44 cellular contexts compared by ENCODE assay signal in genomic region chr6:49801525-49801924, GRCh38. TPM values are rescaled to one million over a fixed set of nuclear protein-coding genes. Genes with fewer than 3 reads are reported as not detected.
"Had no signal": no experiment of that assay in that cellular context is flagged by ENCODE, and none has a peak within 500 bp of the region (broad histone marks: within the 10 kb centered on the region; RNA-seq: fewer than 3 reads in every experiment).

No MANE protein-coding gene starts in this region.

- H3K9me3 Mint-ChIP-seq: activated naive CD4-positive, alpha-beta T cell treated with anti-CD3 and anti-CD28 coated beads for 36 hours; activated naive CD4-positive, alpha-beta T cell treated with anti-CD3 and anti-CD28 coated beads, Interleukin-2, amount 50 U/mL, for 24 hours; activated naive CD8-positive, alpha-beta T cell treated with anti-CD3 and anti-CD28 coated beads for 36 hours; activated T-cell treated with anti-CD3 and anti-CD28 coated beads, Interleukin-2, amount 50 U/mL, for 4 hours; activated T-cell treated with anti-CD3 and anti-CD28 coated beads, Interleukin-2, amount 50 U/mL, for 72 hours; activated T-helper 1 cell treated with anti-CD3 and anti-CD28 coated beads, Interleukin-12 subunit alpha, Interleukin-12 subunit beta, Interleukin-2, Interleukin-4 antibody, amounts not matched to agents 30 ng/mL and 10 ng/mL and 1 ng/mL, durations not matched to agents 14 hours and 24 hours and 36 hours; activated T-helper 2 cell treated with anti-CD3 and anti-CD28 coated beads, Interferon-gamma antibody, Interleukin-2, Interleukin-4, amounts not matched to agents 10 μg/mL and 5 μg/mL and 100 μg/mL, durations not matched to agents 14 hours and 24 hours and 36 hours; brain had no signal

- H3K27ac ChIP-seq: adrenal gland, ascending aorta, body of pancreas, brain microvascular endothelial cell, breast epithelium, cardiac muscle cell had no signal

- H3K4me3 ChIP-seq: adrenal gland, ascending aorta, body of pancreas, breast epithelium, cardiac muscle cell had no signal

- H3K27me3 ChIP-seq: adrenal gland, ascending aorta, body of pancreas, brain microvascular endothelial cell, breast epithelium, cardiac muscle cell had no signal

- H3K4me3 Mint-ChIP-seq: activated naive CD4-positive, alpha-beta T cell treated with anti-CD3 and anti-CD28 coated beads for 36 hours; activated naive CD4-positive, alpha-beta T cell treated with anti-CD3 and anti-CD28 coated beads, Interleukin-2, amount 10 ng/mL, durations not matched to agents 7 days and 5 days; activated naive CD4-positive, alpha-beta T cell treated with anti-CD3 and anti-CD28 coated beads, Interleukin-2, amount 50 U/mL, for 24 hours; activated naive CD8-positive, alpha-beta T cell; activated naive CD8-positive, alpha-beta T cell treated with anti-CD3 and anti-CD28 coated beads for 36 hours; activated naive CD8-positive, alpha-beta T cell treated with anti-CD3 and anti-CD28 coated beads, Interleukin-2, amount 10 ng/mL, durations not matched to agents 7 days and 5 days; activated naive CD8-positive, alpha-beta T cell treated with anti-CD3 and anti-CD28 coated beads, Interleukin-2, amount 50 U/mL, for 24 hours; activated T-cell treated with anti-CD3 and anti-CD28 coated beads, Interleukin-2, amount 50 U/mL, for 24 hours; activated T-cell treated with anti-CD3 and anti-CD28 coated beads, Interleukin-2, amount 50 U/mL, for 4 hours; activated T-cell treated with anti-CD3 and anti-CD28 coated beads, Interleukin-2, amount 50 U/mL, for 72 hours; activated T-helper 1 cell treated with anti-CD3 and anti-CD28 coated beads, Interleukin-12 subunit alpha, Interleukin-12 subunit beta, Interleukin-2, Interleukin-4 antibody, amounts not matched to agents 30 ng/mL and 10 ng/mL and 1 ng/mL, durations not matched to agents 14 hours and 24 hours and 36 hours; activated T-helper 17 cell treated with anti-CD3 and anti-CD28 coated beads, Interleukin-2, amount 50 U/mL, for 72 hours; brain; central memory CD8-positive, alpha-beta T cell had no signal

- FAIRE-seq: astrocyte, bronchial epithelial cell had no signal

- H3K27me3 Mint-ChIP-seq: activated naive CD4-positive, alpha-beta T cell treated with anti-CD3 and anti-CD28 coated beads, Interleukin-2, amount 10 ng/mL, durations not matched to agents 7 days and 5 days; activated naive CD4-positive, alpha-beta T cell treated with anti-CD3 and anti-CD28 coated beads, Interleukin-2, amount 50 U/mL, for 24 hours; activated naive CD8-positive, alpha-beta T cell; activated naive CD8-positive, alpha-beta T cell treated with anti-CD3 and anti-CD28 coated beads for 36 hours; activated naive CD8-positive, alpha-beta T cell treated with anti-CD3 and anti-CD28 coated beads, Interleukin-2, amount 10 ng/mL, durations not matched to agents 7 days and 5 days; activated T-cell treated with anti-CD3 and anti-CD28 coated beads, Interleukin-2, amount 50 U/mL, for 24 hours; activated T-helper 17 cell treated with anti-CD3 and anti-CD28 coated beads, Interleukin-2, amount 50 U/mL, for 72 hours; brain; central memory CD8-positive, alpha-beta T cell had no signal

- H3K36me3 Mint-ChIP-seq: activated naive CD4-positive, alpha-beta T cell treated with anti-CD3 and anti-CD28 coated beads, Interleukin-2, amount 10 ng/mL, durations not matched to agents 7 days and 5 days; activated naive CD4-positive, alpha-beta T cell treated with anti-CD3 and anti-CD28 coated beads, Interleukin-2, amount 50 U/mL, for 24 hours; activated naive CD4-positive, alpha-beta T cell treated with anti-CD3 and anti-CD28 coated beads, Interleukin-2, amount 50 U/mL, for 72 hours; activated naive CD8-positive, alpha-beta T cell; activated naive CD8-positive, alpha-beta T cell treated with anti-CD3 and anti-CD28 coated beads for 36 hours; activated naive CD8-positive, alpha-beta T cell treated with anti-CD3 and anti-CD28 coated beads, Interleukin-2, amount 10 ng/mL, durations not matched to agents 7 days and 5 days; brain had no signal

- H3K4me1 ChIP-seq: adrenal gland, ascending aorta, body of pancreas, breast epithelium had no signal

- DNase-seq: activated effector memory CD4-positive, alpha-beta T cell treated with anti-CD3 and anti-CD28 coated beads, Interleukin-2, amount 50 U/mL, for 16 hours; activated effector memory CD4-positive, alpha-beta T cell treated with Interleukin-2 at 50 U/mL for 16 hours; activated gamma-delta T cell; activated gamma-delta T cell treated with Interleukin-2 at 50 U/mL for 16 hours; activated naive CD4-positive, alpha-beta T cell; activated naive CD4-positive, alpha-beta T cell treated with anti-CD3 and anti-CD28 coated beads for 36 hours; activated naive CD4-positive, alpha-beta T cell treated with anti-CD3 and anti-CD28 coated beads, Interleukin-2, amount 10 ng/mL, durations not matched to agents 7 days and 5 days; activated naive CD4-positive, alpha-beta T cell treated with anti-CD3 and anti-CD28 coated beads, Interleukin-2, amount 50 U/mL, for 16 hours; activated naive CD4-positive, alpha-beta T cell treated with Interleukin-2 at 50 U/mL for 16 hours; activated naive CD8-positive, alpha-beta T cell treated with anti-CD3 and anti-CD28 coated beads for 36 hours; activated naive CD8-positive, alpha-beta T cell treated with anti-CD3 and anti-CD28 coated beads, Interleukin-2, amount 10 ng/mL, durations not matched to agents 7 days and 5 days; activated naive CD8-positive, alpha-beta T cell treated with anti-CD3 and anti-CD28 coated beads, Interleukin-2, amount 50 U/mL, for 24 hours; activated T-cell treated with anti-CD3 and anti-CD28 coated beads, Interleukin-2, amount 50 U/mL, for 1 hour; activated T-cell treated with anti-CD3 and anti-CD28 coated beads, Interleukin-2, amount 50 U/mL, for 24 hours; activated T-cell treated with anti-CD3 and anti-CD28 coated beads, Interleukin-2, amount 50 U/mL, for 4 hours; activated T-cell treated with anti-CD3 and anti-CD28 coated beads, Interleukin-2, amount 50 U/mL, for 48 hours; activated T-cell treated with anti-CD3 and anti-CD28 coated beads, Interleukin-2, amount 50 U/mL, for 72 hours; adrenal gland; amniotic stem cell; amygdala; anterior cingulate cortex; aorta; body of pancreas; brain microvascular endothelial cell; caudate nucleus; central memory CD4-positive, alpha-beta T cell; cerebellar nuclear complex had no signal

- H3K36me3 ChIP-seq: adrenal gland, ascending aorta, brain microvascular endothelial cell, breast epithelium, cardiac muscle cell had no signal

- H3K9me3 ChIP-seq: adrenal gland, ascending aorta, body of pancreas, breast epithelium had no signal

- H3K4me1 Mint-ChIP-seq: activated naive CD4-positive, alpha-beta T cell treated with anti-CD3 and anti-CD28 coated beads, Interleukin-2, amount 10 ng/mL, durations not matched to agents 7 days and 5 days; activated naive CD4-positive, alpha-beta T cell treated with anti-CD3 and anti-CD28 coated beads, Interleukin-2, amount 50 U/mL, for 24 hours; activated naive CD8-positive, alpha-beta T cell treated with anti-CD3 and anti-CD28 coated beads for 36 hours; activated naive CD8-positive, alpha-beta T cell treated with anti-CD3 and anti-CD28 coated beads, Interleukin-2, amount 10 ng/mL, durations not matched to agents 7 days and 5 days; activated naive CD8-positive, alpha-beta T cell treated with anti-CD3 and anti-CD28 coated beads, Interleukin-2, amount 50 U/mL, for 24 hours; activated T-helper 17 cell treated with anti-CD3 and anti-CD28 coated beads, Interleukin-2, amount 50 U/mL, for 72 hours; brain; central memory CD8-positive, alpha-beta T cell had no signal

- ATAC-seq: activated naive CD4-positive, alpha-beta T cell treated with anti-CD3 and anti-CD28 coated beads, Interleukin-2, amount 50 U/mL, for 72 hours; activated naive CD8-positive, alpha-beta T cell treated with anti-CD3 and anti-CD28 coated beads, Interleukin-2, amount 50 U/mL, for 24 hours; activated T-cell treated with anti-CD3 and anti-CD28 coated beads, Interleukin-2, amount 50 U/mL, for 4 hours; activated T-cell treated with anti-CD3 and anti-CD28 coated beads, Interleukin-2, amount 50 U/mL, for 72 hours; activated T-helper 17 cell treated with anti-CD3 and anti-CD28 coated beads, Interleukin-2, amount 50 U/mL, for 72 hours; body of pancreas had no signal

- H3K27ac Mint-ChIP-seq: activated naive CD4-positive, alpha-beta T cell treated with anti-CD3 and anti-CD28 coated beads for 36 hours; activated naive CD4-positive, alpha-beta T cell treated with anti-CD3 and anti-CD28 coated beads, Interleukin-2, amount 10 ng/mL, durations not matched to agents 7 days and 5 days; activated naive CD4-positive, alpha-beta T cell treated with anti-CD3 and anti-CD28 coated beads, Interleukin-2, amount 50 U/mL, for 24 hours; activated naive CD4-positive, alpha-beta T cell treated with anti-CD3 and anti-CD28 coated beads, Interleukin-2, amount 50 U/mL, for 72 hours; activated naive CD8-positive, alpha-beta T cell; activated naive CD8-positive, alpha-beta T cell treated with anti-CD3 and anti-CD28 coated beads for 36 hours; activated naive CD8-positive, alpha-beta T cell treated with anti-CD3 and anti-CD28 coated beads, Interleukin-2, amount 50 U/mL, for 24 hours; activated T-cell treated with anti-CD3 and anti-CD28 coated beads, Interleukin-2, amount 50 U/mL, for 24 hours; activated T-cell treated with anti-CD3 and anti-CD28 coated beads, Interleukin-2, amount 50 U/mL, for 72 hours; activated T-helper 1 cell treated with anti-CD3 and anti-CD28 coated beads, Interleukin-12 subunit alpha, Interleukin-12 subunit beta, Interleukin-2, Interleukin-4 antibody, amounts not matched to agents 30 ng/mL and 10 ng/mL and 1 ng/mL, durations not matched to agents 14 hours and 24 hours and 36 hours; activated T-helper 17 cell treated with anti-CD3 and anti-CD28 coated beads, Interleukin-2, amount 50 U/mL, for 72 hours; activated T-helper 2 cell treated with anti-CD3 and anti-CD28 coated beads, Interferon-gamma antibody, Interleukin-2, Interleukin-4, amounts not matched to agents 10 μg/mL and 5 μg/mL and 100 μg/mL, durations not matched to agents 14 hours and 24 hours and 36 hours; brain had no signal

RNA-seq across cellular contexts. Expression of gene PGK2, which starts 14.4 kb away (rescaled TPM):
- total RNA-seq: activated naive CD4-positive, alpha-beta T cell treated with anti-CD3 and anti-CD28 coated beads for 36 hours; activated naive CD4-positive, alpha-beta T cell treated with anti-CD3 and anti-CD28 coated beads, Interleukin-2, amount 50 U/mL, for 72 hours; activated naive CD8-positive, alpha-beta T cell treated with anti-CD3 and anti-CD28 coated beads for 36 hours; activated naive CD8-positive, alpha-beta T cell treated with anti-CD3 and anti-CD28 coated beads, Interleukin-2, amount 10 ng/mL, durations not matched to agents 7 days and 5 days; activated T-cell treated with anti-CD3 and anti-CD28 coated beads, Interleukin-2, amount 50 U/mL, for 4 hours; activated T-cell treated with anti-CD3 and anti-CD28 coated beads, Interleukin-2, amount 50 U/mL, for 72 hours; activated T-helper 1 cell treated with anti-CD3 and anti-CD28 coated beads, Interleukin-12 subunit alpha, Interleukin-12 subunit beta, Interleukin-2, Interleukin-4 antibody, amounts not matched to agents 30 ng/mL and 10 ng/mL and 1 ng/mL, durations not matched to agents 14 hours and 24 hours and 36 hours; activated T-helper 17 cell treated with anti-CD3 and anti-CD28 coated beads, Interleukin-2, amount 50 U/mL, for 72 hours; activated T-helper 2 cell treated with anti-CD3 and anti-CD28 coated beads, Interferon-gamma antibody, Interleukin-2, Interleukin-4, amounts not matched to agents 10 μg/mL and 5 μg/mL and 100 μg/mL, durations not matched to agents 14 hours and 24 hours and 36 hours; adrenal gland; aorta; ascending aorta; astrocyte; body of pancreas; breast epithelium; bronchial epithelial cell; cardiac muscle cell; cardiac septum; cerebellum; chondrocyte had no signal
- polyA plus RNA-seq: adipose tissue, adrenal gland, aorta, cardiac muscle cell had no signal

RNA-seq across cellular contexts. Expression of gene CRISP3, which starts 57.3 kb away (rescaled TPM):
- total RNA-seq: activated naive CD4-positive, alpha-beta T cell treated with anti-CD3 and anti-CD28 coated beads for 36 hours; activated naive CD4-positive, alpha-beta T cell treated with anti-CD3 and anti-CD28 coated beads, Interleukin-2, amount 50 U/mL, for 72 hours; activated naive CD8-positive, alpha-beta T cell treated with anti-CD3 and anti-CD28 coated beads for 36 hours; activated naive CD8-positive, alpha-beta T cell treated with anti-CD3 and anti-CD28 coated beads, Interleukin-2, amount 10 ng/mL, durations not matched to agents 7 days and 5 days; activated T-cell treated with anti-CD3 and anti-CD28 coated beads, Interleukin-2, amount 50 U/mL, for 4 hours; activated T-cell treated with anti-CD3 and anti-CD28 coated beads, Interleukin-2, amount 50 U/mL, for 72 hours; activated T-helper 1 cell treated with anti-CD3 and anti-CD28 coated beads, Interleukin-12 subunit alpha, Interleukin-12 subunit beta, Interleukin-2, Interleukin-4 antibody, amounts not matched to agents 30 ng/mL and 10 ng/mL and 1 ng/mL, durations not matched to agents 14 hours and 24 hours and 36 hours; activated T-helper 17 cell treated with anti-CD3 and anti-CD28 coated beads, Interleukin-2, amount 50 U/mL, for 72 hours; activated T-helper 2 cell treated with anti-CD3 and anti-CD28 coated beads, Interferon-gamma antibody, Interleukin-2, Interleukin-4, amounts not matched to agents 10 μg/mL and 5 μg/mL and 100 μg/mL, durations not matched to agents 14 hours and 24 hours and 36 hours; adrenal gland; aorta; ascending aorta; astrocyte; cardiac muscle cell; cerebellum; chondrocyte had no signal
- polyA plus RNA-seq: cardiac muscle cell had no signal
